In genomic region chr2:16112972-16113560, GRCh38 we compare ENCODE assay signal across 18 cellular contexts.
DNase-seq lines count a peak whose midpoint lies in the region; ATAC-seq and TF ChIP-seq lines count a peak whose summit lies in the region.
"Had no signal": no experiment of that assay in that cellular context is flagged by ENCODE, and none has a peak within 500 bp of the region (broad histone marks: within the 10 kb centered on the region; RNA-seq: fewer than 3 reads in every experiment).

No MANE protein-coding gene starts in this region.

- no peak overlapping the region for H2AFZ ChIP-seq in IMR-90 (replicated peaks; ENCODE audit: low read length, poor library complexity)

- no peak overlapping the region for H3K14ac ChIP-seq in IMR-90 (replicated peaks; ENCODE audit: low read depth, low read length)

- 0 out of 2 replicates have a peak, but pooled peaks cover 2% of the 10 kb centered on the region for H3K4me1 ChIP-seq in BE2C
- H3K4me1 ChIP-seq in BLaER1: peaks cover 34% of the 10 kb centered on the region
- no peaks in the 10 kb centered on the region for H3K4me1 ChIP-seq in IMR-90 (ENCODE audit: control insufficient read depth, insufficient read depth, low read length)
- H3K4me1 ChIP-seq in naive thymus-derived CD4-positive, alpha-beta T cell (ENCODE audit: control insufficient read depth in 2 of 2, insufficient read depth in 2 of 2, low read length in 2 of 2): no peaks in the 10 kb centered on the region
- no peaks in the 10 kb centered on the region for H3K4me1 ChIP-seq in uterus

- no peak overlapping the region for H3K9ac ChIP-seq in BLaER1
- H3K9ac ChIP-seq in IMR-90 (ENCODE audit: low read depth, low read length): no peak overlapping the region

- H3K27ac ChIP-seq in BLaER1 (no peak overlapping the region), IMR-90 (ENCODE audit: insufficient read depth, low read length) (no peak overlapping the region), uterus (no peak overlapping the region)
- H3K27ac ChIP-seq in naive thymus-derived CD4-positive, alpha-beta T cell (ENCODE audit: low read depth, low read length): no peak overlapping the region

- TF ChIP-seq RAD21 in IMR-90 (IDR thresholded peaks at IDR 0.05; ENCODE audit: low read length): no peak

- H3K36me3 ChIP-seq in BE2C: no peaks in the 10 kb centered on the region
- no peaks in the 10 kb centered on the region for H3K36me3 ChIP-seq in BLaER1
- no peaks in the 10 kb centered on the region for H3K36me3 ChIP-seq in IMR-90 (ENCODE audit: control insufficient read depth, insufficient read depth, low read length)
- no peaks in the 10 kb centered on the region for H3K36me3 ChIP-seq in naive thymus-derived CD4-positive, alpha-beta T cell (ENCODE audit: control insufficient read depth in 2 of 3, insufficient read depth in 3 of 3, low read length in 3 of 3)
- H3K36me3 ChIP-seq in uterus: no peaks in the 10 kb centered on the region

- POLR2A ChIA-PET in IMR-90 (lab: Charles Lee; ENCODE audit: unreplicated experiment): no interaction called here
- POLR2A ChIA-PET in naive thymus-derived CD4-positive, alpha-beta T cell (lab: Charles Lee): no interaction called here

- H4K91ac ChIP-seq in IMR-90 (ENCODE audit: insufficient read depth, low read depth, low read length): no peak overlapping the region

- CTCF ChIA-PET in IMR-90 (lab: Yijun Ruan, JAX): no interaction called here
- CTCF ChIA-PET in naive thymus-derived CD4-positive, alpha-beta T cell (lab: Charles Lee): no interaction called here

- H2AK5ac ChIP-seq in IMR-90 (ENCODE audit: low read depth, low read length): no peak overlapping the region

- DNase-seq in BE2C (peak; percentile 90), IMR-90 (no peak), SKM-1 (lab: John Stamatoyannopoulos, UW; ENCODE audit: unreplicated experiment) (no peak), uterus (no peak)
- DNase-seq in naive thymus-derived CD4-positive, alpha-beta T cell: no peak
- DNase-seq: C1 segment of cervical spinal cord; Calu3; CD4-positive, alpha-beta memory T cell; COR-L47; DMS53; DMS79 treated with DMSO at 0.1 percent for 48 hours; GF-D8; GOT3; H7 had no signal

- ATAC-seq in IMR-90 (ENCODE audit: low read depth): no peak
- ATAC-seq in naive thymus-derived CD4-positive, alpha-beta T cell: peak; percentile 20
- ATAC-seq in HG02840 (IDR thresholded peaks at IDR 0.05; ENCODE audit: low FRiP score, unreplicated experiment): no peak
- ATAC-seq: HCT116 had no signal

- in situ Hi-C loops in IMR-90 (cut with MboI; ENCODE audit: low sequenced_read_pairs): no loop called here

- no peak overlapping the region for H2BK120ac ChIP-seq in IMR-90 (ENCODE audit: low read depth, low read length)

- BruUV-seq in IMR-90 (replicated peaks; lab: Mats Ljungman, UMichigan): no TSS peak

- 50% methylated on average over 2 of the region's 3 CpGs; no CpG with 5 or more reads in 1 of the 2 experiments for WGBS in IMR-90 (ENCODE audit: extremely low coverage in 2 of 2, insufficient read length in 1 of 2), 2 experiments

- H2BK5ac ChIP-seq in IMR-90 (ENCODE audit: low read depth, low read length, poor library complexity, severe bottlenecking): peak overlapping the region; percentile 83

- no peak overlapping the region for H3K56ac ChIP-seq in IMR-90 (ENCODE audit: extremely low read depth, insufficient read depth, low read length)

- H3K23ac ChIP-seq in IMR-90 (ENCODE audit: low read depth, low read length): no peak overlapping the region

- H3K4me3 ChIP-seq in BE2C (ENCODE audit: low read depth, low read length) (no peak overlapping the region), BLaER1 (no peak overlapping the region), IMR-90 (ENCODE audit: insufficient read depth, low read depth, low read length) (no peak overlapping the region), uterus (no peak overlapping the region)
- H3K4me3 ChIP-seq in naive thymus-derived CD4-positive, alpha-beta T cell (ENCODE audit: low read length): no peak overlapping the region

- H3K4me2 ChIP-seq in BLaER1 (peak overlapping the region; percentile 61; the same call in 1 of the 2 replicates), IMR-90 (ENCODE audit: low read depth, low read length) (no peak overlapping the region)

- H2BK20ac ChIP-seq in IMR-90 (ENCODE audit: low read depth, low read length): no peak overlapping the region

- no peaks in the 10 kb centered on the region for H3K27me3 ChIP-seq in BE2C
- no peaks in the 10 kb centered on the region for H3K27me3 ChIP-seq in BLaER1
- no peaks in the 10 kb centered on the region for H3K27me3 ChIP-seq in IMR-90 (ENCODE audit: control insufficient read depth, insufficient read depth, low read length)
- no peaks in the 10 kb centered on the region for H3K27me3 ChIP-seq in naive thymus-derived CD4-positive, alpha-beta T cell (ENCODE audit: control insufficient read depth in 2 of 2, insufficient read depth in 2 of 2, low read length in 2 of 2)
- H3K27me3 ChIP-seq in uterus: no peaks in the 10 kb centered on the region

- no peak for TF ChIP-seq POLR2A in IMR-90 (IDR thresholded peaks at IDR 0.05; ENCODE audit: low read depth, low read length)
- TF ChIP-seq POLR2A in uterus (IDR thresholded peaks at IDR 0.05): no peak

- no peak overlapping the region for H3K4me3 Mint-ChIP-seq in naive thymus-derived CD4-positive, alpha-beta T cell
- H3K4me3 Mint-ChIP-seq: B cell; CD4-positive, alpha-beta memory T cell had no signal

- H4K5ac ChIP-seq in IMR-90 (ENCODE audit: low read depth, low read length): no peak overlapping the region

- no peaks in the 10 kb centered on the region for H3K79me1 ChIP-seq in IMR-90 (ENCODE audit: low read depth in 1 of 2, low read length in 2 of 2)

- H3K9me3 ChIP-seq in BE2C (peaks cover 15% of the 10 kb centered on the region), BLaER1 (no peaks in the 10 kb centered on the region), IMR-90 (ENCODE audit: control insufficient read depth, insufficient read depth, low read length) (peaks cover 24% of the 10 kb centered on the region), uterus (no peaks in the 10 kb centered on the region)
- no peaks in the 10 kb centered on the region for H3K9me3 ChIP-seq in naive thymus-derived CD4-positive, alpha-beta T cell (ENCODE audit: control insufficient read depth in 2 of 3, low read length in 3 of 3)

- no peaks in the 10 kb centered on the region for H3K9me3 Mint-ChIP-seq in naive thymus-derived CD4-positive, alpha-beta T cell
- H3K9me3 Mint-ChIP-seq: CD4-positive, alpha-beta memory T cell had no signal

- H2BK15ac ChIP-seq in IMR-90 (ENCODE audit: low read depth, low read length): no peak overlapping the region

- H2AK9ac ChIP-seq in IMR-90 (replicated peaks; ENCODE audit: low read depth, low read length, poor library complexity): no peak overlapping the region

- H3K9me1 ChIP-seq in IMR-90 (ENCODE audit: insufficient read depth, low read length): no peaks in the 10 kb centered on the region

- TF ChIP-seq CTCF in BE2C (IDR thresholded peaks at IDR 0.05; ENCODE audit: low read depth, low read length): no peak
- TF ChIP-seq CTCF in IMR-90 (conservative IDR thresholded peaks at IDR 0.05; ENCODE audit: low read depth, low read length): no peak
- no peak for TF ChIP-seq CTCF in uterus (IDR thresholded peaks at IDR 0.05)

- no peak overlapping the region for H3K18ac ChIP-seq in IMR-90 (ENCODE audit: low read depth, low read length)

- intact Hi-C loops in IMR-90 (cut with micrococcal nuclease): no loop called here
- intact Hi-C loops in naive thymus-derived CD4-positive, alpha-beta T cell (cut with micrococcal nuclease): no loop called here
- intact Hi-C loops in uterus (cut with DNase I; ENCODE audit: low total_unique reads): no loop called here

- no peaks in the 10 kb centered on the region for H3K36me3 Mint-ChIP-seq in naive thymus-derived CD4-positive, alpha-beta T cell
- H3K36me3 Mint-ChIP-seq: CD4-positive, alpha-beta memory T cell had no signal

- H4K20me1 ChIP-seq in BLaER1 (no peaks in the 10 kb centered on the region), IMR-90 (ENCODE audit: insufficient read depth, low read length) (no peaks in the 10 kb centered on the region)

- H3K4me1 Mint-ChIP-seq in naive thymus-derived CD4-positive, alpha-beta T cell: no peaks in the 10 kb centered on the region
- H3K4me1 Mint-ChIP-seq: B cell; CD4-positive, alpha-beta memory T cell had no signal

- no peak overlapping the region for H4K8ac ChIP-seq in IMR-90 (ENCODE audit: low read depth in 2 of 2, low read length in 2 of 2)

- no peaks in the 10 kb centered on the region for H3K27me3 Mint-ChIP-seq in naive thymus-derived CD4-positive, alpha-beta T cell
- H3K27me3 Mint-ChIP-seq: B cell; CD4-positive, alpha-beta memory T cell had no signal

- no peak overlapping the region for H3K4ac ChIP-seq in IMR-90 (ENCODE audit: low read depth, low read length)

- dilution Hi-C loops in IMR-90 (cut with HindIII; ENCODE audit: low sequenced_read_pairs, unreplicated experiment): no loop called here

- no peak overlapping the region for H3K27ac Mint-ChIP-seq in naive thymus-derived CD4-positive, alpha-beta T cell
- H3K27ac Mint-ChIP-seq: B cell; CD4-positive, alpha-beta memory T cell had no signal

TF ChIP-seq in IMR-90, 13 proteins besides CTCF, POLR2A, EP300 and RAD21:
- TF ChIP-seq CHD1 (IDR thresholded peaks at IDR 0.05; ENCODE audit: low read depth, low read length) (no peak), BHLHE40 (IDR thresholded peaks at IDR 0.05; ENCODE audit: low read depth, low read length) (no peak), MAFK (IDR thresholded peaks at IDR 0.05; ENCODE audit: low read depth, low read length) (no peak), RCOR1 (IDR thresholded peaks at IDR 0.05; ENCODE audit: insufficient replicate concordance, low read length) (no peak), RFX5 (IDR thresholded peaks at IDR 0.05; ENCODE audit: low read depth, low read length) (no peak), CEBPB (IDR thresholded peaks at IDR 0.05; ENCODE audit: low read depth, low read length) (no peak), MXI1 (IDR thresholded peaks at IDR 0.05; ENCODE audit: borderline replicate concordance, low read depth, low read length) (no peak), FOS (IDR thresholded peaks at IDR 0.05; ENCODE audit: low read depth, low read length) (no peak)
- TF ChIP-seq, protein P1, sequence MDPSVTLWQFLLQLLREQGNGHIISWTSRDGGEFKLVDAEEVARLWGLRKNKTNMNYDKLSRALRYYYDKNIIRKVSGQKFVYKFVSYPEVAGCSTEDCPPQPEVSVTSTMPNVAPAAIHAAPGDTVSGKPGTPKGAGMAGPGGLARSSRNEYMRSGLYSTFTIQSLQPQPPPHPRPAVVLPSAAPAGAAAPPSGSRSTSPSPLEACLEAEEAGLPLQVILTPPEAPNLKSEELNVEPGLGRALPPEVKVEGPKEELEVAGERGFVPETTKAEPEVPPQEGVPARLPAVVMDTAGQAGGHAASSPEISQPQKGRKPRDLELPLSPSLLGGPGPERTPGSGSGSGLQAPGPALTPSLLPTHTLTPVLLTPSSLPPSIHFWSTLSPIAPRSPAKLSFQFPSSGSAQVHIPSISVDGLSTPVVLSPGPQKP (IDR thresholded peaks at IDR 0.05; ENCODE audit: borderline replicate concordance, low read depth, low read length): no peak
TF ChIP-seq in IMR-90: peak in this region for 0.
